In the genomic region with DNA sequence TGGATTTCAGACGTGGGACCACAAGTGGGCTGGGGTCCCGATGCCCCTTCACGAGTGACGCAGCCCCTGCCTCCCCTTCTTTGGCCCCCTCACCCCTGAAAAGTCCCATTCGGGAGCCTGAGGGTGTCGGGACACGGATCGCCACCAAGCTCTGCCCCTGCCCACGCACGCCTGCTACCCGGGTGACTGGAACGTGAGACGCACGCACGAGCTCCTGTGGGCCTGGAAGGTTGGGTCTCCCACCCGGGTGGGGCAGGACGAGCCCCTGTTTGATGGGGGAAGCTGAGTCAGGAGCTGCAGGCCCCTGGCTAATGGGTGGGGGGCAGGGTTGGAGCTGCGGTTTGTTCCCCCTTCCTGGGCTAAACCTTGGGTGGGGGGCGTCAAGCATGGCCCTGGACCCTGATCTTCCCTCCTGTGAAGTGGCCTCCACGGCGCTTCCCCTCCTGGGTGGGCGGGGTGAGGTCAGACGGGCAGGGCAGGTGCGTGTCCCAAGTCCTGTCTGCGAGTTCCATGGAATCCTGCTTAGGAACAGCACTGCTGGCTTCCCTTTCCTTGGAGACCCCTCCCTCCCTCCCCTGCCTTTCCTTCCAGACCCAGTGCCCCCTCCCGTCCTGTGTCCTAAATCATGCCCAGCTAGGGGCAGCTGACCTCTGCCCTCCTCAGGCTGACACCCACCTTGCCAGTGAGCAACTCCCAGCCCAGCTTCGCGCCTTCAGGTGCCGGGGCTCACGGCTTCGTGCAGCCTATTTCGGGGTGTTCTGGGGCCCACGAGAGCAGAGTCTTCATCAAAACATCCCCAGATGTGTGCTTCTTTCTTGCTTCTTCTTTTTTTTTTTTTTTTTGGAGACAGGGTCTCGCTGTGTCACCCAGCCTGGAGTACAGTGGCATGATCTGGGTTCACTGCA, we compare ENCODE assay signal across 16 cellular contexts. TPM values are rescaled to one million over a fixed set of nuclear protein-coding genes. Genes with fewer than 3 reads are reported as not detected.
DNase-seq lines count a peak whose midpoint lies in the region; ATAC-seq, FAIRE-seq and TF ChIP-seq lines count a peak whose summit lies in the region.
"Had no signal": no experiment of that assay in that cellular context is flagged by ENCODE, and none has a peak within 500 bp of the region (broad histone marks: within the 10 kb centered on the region; RNA-seq: fewer than 3 reads in every experiment).

No MANE protein-coding gene starts in this region.

- no peak overlapping the region for H4K5ac ChIP-seq in H9 (ENCODE audit: insufficient read length, low read depth, low read length)

- no CpG with 5 or more reads among the region's 34 CpGs for WGBS in H9 (ENCODE audit: extremely low coverage, insufficient read length, low lambda C conversion rate)

- peak overlapping the region in 2 of 3 experiments; percentile 71 to 74; a peak in 2 of 7 replicates for H3K27ac Mint-ChIP-seq in H9
- H3K27ac Mint-ChIP-seq in MCF 10A (ENCODE audit: low read depth, unreplicated experiment) = peak overlapping the region; percentile 50

- no peak overlapping the region for H3K4me3 ChIP-seq in kidney (ENCODE audit: low read length in 2 of 2)
- H3K4me3 ChIP-seq: SJCRH30 had no signal

- POLR2A ChIA-PET in MCF 10A (lab: Yijun Ruan, JAX) = no interaction called here

- CTCF ChIA-PET in MCF 10A (lab: Yijun Ruan, JAX) = interaction anchor here (0.6 to 1.0 kb wide), 2 partner anchors 18 to 87 kb away, joined by 3 read pairs; no protein-coding TSS in a partner anchor

- H3K9ac ChIP-seq in H9 (ENCODE audit: extremely low read depth, insufficient read length, low read length) (no peak overlapping the region), kidney (ENCODE audit: low read length in 2 of 2) (no peak overlapping the region)

- no peak overlapping the region for H2BK120ac ChIP-seq in H9 (ENCODE audit: low read depth, low read length, poor library complexity, severe bottlenecking)

- H3K27me3 Mint-ChIP-seq in H9 (ENCODE audit: low read depth) (no peaks in the 10 kb centered on the region), MCF 10A (ENCODE audit: insufficient read depth, unreplicated experiment) (no peaks in the 10 kb centered on the region)

- no peak overlapping the region for H3K14ac ChIP-seq in H9 (ENCODE audit: insufficient read depth, low read length)

- H3K79me2 ChIP-seq in H9 (ENCODE audit: insufficient read depth, low read length) = no peaks in the 10 kb centered on the region

- H3K4ac ChIP-seq in H9 (ENCODE audit: low read depth, low read length) = no peak overlapping the region

- H3K18ac ChIP-seq in H9 (ENCODE audit: insufficient read length, low read depth, low read length) = no peak overlapping the region

- ATAC-seq in sciatic nerve (no peak), HG03460 (IDR thresholded peaks at IDR 0.05; ENCODE audit: unreplicated experiment) (no peak)

- no peaks in the 10 kb centered on the region for H3K79me1 ChIP-seq in H9 (ENCODE audit: insufficient read depth, low read depth, low read length, poor library complexity, severe bottlenecking)

- H2BK15ac ChIP-seq in H9 (ENCODE audit: low read depth, low read length) = no peak overlapping the region

- no peak overlapping the region for H2AFZ ChIP-seq in H9 (ENCODE audit: low read length)

- no peak overlapping the region for H4K8ac ChIP-seq in H9 (replicated peaks; ENCODE audit: insufficient read length, low read depth, low read length)

- no peak overlapping the region for H3K4me3 Mint-ChIP-seq in H9
- H3K4me3 Mint-ChIP-seq in MCF 10A (ENCODE audit: unreplicated experiment) = no peak overlapping the region

- H3K4me2 ChIP-seq in H9 (ENCODE audit: insufficient read depth, insufficient read length, low read length) = no peak overlapping the region

- H3K23me2 ChIP-seq in H9 (ENCODE audit: insufficient read length, low read depth, low read length, poor library complexity, severe bottlenecking) = no peaks in the 10 kb centered on the region

- no peaks in the 10 kb centered on the region for H3K9me3 Mint-ChIP-seq in H9
- no peaks in the 10 kb centered on the region for H3K9me3 Mint-ChIP-seq in MCF 10A (ENCODE audit: unreplicated experiment)

- no peak overlapping the region for H4K91ac ChIP-seq in H9 (ENCODE audit: insufficient read length, low read depth, low read length)

- no peak overlapping the region for H3K56ac ChIP-seq in H9 (ENCODE audit: insufficient read length, low read depth, low read length)

- BruUV-seq in MCF 10A (replicated peaks; lab: Mats Ljungman, UMichigan) = no TSS peak

- no peak overlapping the region for H2BK12ac ChIP-seq in H9 (ENCODE audit: insufficient read length, low read depth, low read length)

- no peak overlapping the region for H2AK5ac ChIP-seq in H9 (ENCODE audit: insufficient read length, low read length)

- no peak for FAIRE-seq in kidney (lab: Jason Lieb, UNC)
- FAIRE-seq: GM19239, H54 had no signal

- no peak overlapping the region for H3T11ph ChIP-seq in H9 (ENCODE audit: low read length)

- H3K9me3 ChIP-seq in H9 (ENCODE audit: control insufficient read depth, low read depth, low read length) (no peaks in the 10 kb centered on the region), kidney (ENCODE audit: control insufficient read depth in 1 of 2, low read length in 2 of 2) (no peaks in the 10 kb centered on the region)
- H3K9me3 ChIP-seq: SJCRH30 had no signal

- H3K27ac ChIP-seq in H9 (ENCODE audit: insufficient read length, low read depth, low read length) (no peak overlapping the region), kidney (ENCODE audit: low read depth in 2 of 2, low read length in 2 of 2) (no peak overlapping the region)
- H3K27ac ChIP-seq: HL-60, SJCRH30 had no signal

- H3K27me3 ChIP-seq in H9 (ENCODE audit: insufficient read depth, low read length) = no peaks in the 10 kb centered on the region
- H3K27me3 ChIP-seq: SJCRH30 had no signal

- H3K4me1 Mint-ChIP-seq in H9 (peaks cover 2 to 8% of the 10 kb centered on the region in 2 experiments), MCF 10A (ENCODE audit: insufficient read depth, unreplicated experiment) (peaks cover 15% of the 10 kb centered on the region)

- intact Hi-C loops in MCF 10A (cut with micrococcal nuclease) = no loop called here
- intact Hi-C loops in kidney (cut with DNase I) = no loop called here
- intact Hi-C loops in sciatic nerve (cut with DNase I) = loop anchor here (10.0 kb wide), 1 partner anchor 56 kb away; a partner anchor contains a TSS

- peaks cover 2 to 11% (median 11%) of the 10 kb centered on the region in 3 experiments; a peak in 5 of 7 replicates for H3K36me3 Mint-ChIP-seq in H9 (ENCODE audit: insufficient read depth in 1 of 3, low read depth in 3 of 3)
- H3K36me3 Mint-ChIP-seq in MCF 10A (ENCODE audit: insufficient read depth, unreplicated experiment) = peaks cover 6% of the 10 kb centered on the region

- no peak overlapping the region for H3K23ac ChIP-seq in H9 (ENCODE audit: insufficient read length, low read depth, low read length)

- no peak overlapping the region for H2BK20ac ChIP-seq in H9 (ENCODE audit: low read depth, low read length, poor library complexity, severe bottlenecking)

- no peaks in the 10 kb centered on the region for H3K4me1 ChIP-seq in H9 (ENCODE audit: insufficient read depth, low read length)
- H3K4me1 ChIP-seq in kidney (ENCODE audit: control insufficient read depth in 1 of 2, insufficient read depth in 1 of 2, low read depth in 1 of 2, low read length in 2 of 2) = peaks cover 4% of the 10 kb centered on the region in 2 donors
- H3K4me1 ChIP-seq: SJCRH30 had no signal

- no peak for TF ChIP-seq CTCF in H9 (conservative IDR thresholded peaks at IDR 0.05)
- TF ChIP-seq CTCF in MCF 10A (IDR thresholded peaks at IDR 0.05; ENCODE audit: unreplicated experiment) = no peak
- no peak for TF ChIP-seq CTCF in kidney (IDR thresholded peaks at IDR 0.05; ENCODE audit: borderline replicate concordance, extremely low read depth, insufficient read depth)

- no peaks in the 10 kb centered on the region for H4K20me1 ChIP-seq in H9 (ENCODE audit: control insufficient read depth, insufficient read depth, insufficient read length)

- DNase-seq in H9 (no peak), MCF 10A (ENCODE audit: unreplicated experiment) (no peak), kidney (peak; percentile 75), sciatic nerve (ENCODE audit: low spot score) (peak; percentile 58), islet precursor cell (no peak), amniotic stem cell (lab: John Stamatoyannopoulos, UW) (no peak)
- DNase-seq: EL; NCI-H187; NCI-H446; NK-92 treated with Interleukin-12 subunit alpha and Interleukin-12 subunit beta, amount 100 ng/mL, for 24 hours; RPMI8226; SJCRH30 had no signal

- H3K36me3 ChIP-seq in kidney (ENCODE audit: control insufficient read depth in 1 of 2, insufficient read depth in 2 of 2, low read length in 2 of 2) = no peaks in the 10 kb centered on the region
- H3K36me3 ChIP-seq: SJCRH30 had no signal

- H2BK5ac ChIP-seq in H9 (ENCODE audit: insufficient read length, low read length) = no peak overlapping the region

RNA-seq across cellular contexts. Expression of a gene that starts 5.3 kb away (rescaled TPM):
- total RNA-seq in H9 (2021) (1.3 and 1.5 TPM in 2 replicates), MCF 10A (2022) (9.0 and 14.2 TPM in 2 replicates), kidney (11.0 TPM), sciatic nerve (0.27 TPM)
- 6.8 TPM for polyA plus RNA-seq in kidney (ENCODE audit: insufficient read depth, low read depth, low replicate concordance)
- total RNA-seq: SJCRH30 had no signal

RNA-seq across cellular contexts. Expression of a gene that starts 8.5 kb away (rescaled TPM):
- total RNA-seq in H9 (2021) (63.0 and 71.1 TPM in 2 replicates), MCF 10A (2022) (38.2 and 42.1 TPM in 2 replicates), kidney (29.7 TPM), sciatic nerve (17.5 TPM)
- polyA plus RNA-seq in kidney (ENCODE audit: insufficient read depth, low read depth, low replicate concordance) = 66.6 TPM

RNA-seq across cellular contexts. Expression of a gene that starts 30.8 kb away (rescaled TPM):
- total RNA-seq in H9 (2021) = 15.6 and 16.3 TPM in 2 replicates
- total RNA-seq in MCF 10A (2022) = 37.8 and 45.6 TPM in 2 replicates
- 37.0 TPM for total RNA-seq in kidney
- 12.9 TPM for polyA plus RNA-seq in kidney (ENCODE audit: insufficient read depth, low read depth, low replicate concordance)
- total RNA-seq in sciatic nerve = 57.2 TPM

RNA-seq across cellular contexts. Expression of a gene that starts 57.1 kb away (rescaled TPM):
- 133 and 135 TPM in 2 replicates for total RNA-seq in H9 (2021)
- total RNA-seq in MCF 10A (2022) = 86.3 and 93.5 TPM in 2 replicates
- total RNA-seq in kidney = 91.3 TPM
- polyA plus RNA-seq in kidney (ENCODE audit: insufficient read depth, low read depth, low replicate concordance) = 62.8 TPM
- total RNA-seq in sciatic nerve = 78.4 TPM

Comparison
In these comparisons a context has a peak if more than half of its experiments do, and no peak if none do; other contexts are left out.
1. DNase-seq: peak in kidney (single experiment) and sciatic nerve (single experiment); none in H9 (single experiment), MCF 10A (single experiment), islet precursor cell (single experiment) and amniotic stem cell (single experiment).